ENCODE assay signal across 16 cellular contexts in genomic region chr1:212254853-212255363, GRCh38. TPM values are rescaled to one million over a fixed set of nuclear protein-coding genes. Genes with fewer than 3 reads are reported as not detected.
A peak's percentile ranks its signal among the peaks of the same experiment; 100 is the strongest.
DNase-seq lines count a peak whose midpoint lies in the region; ATAC-seq and TF ChIP-seq lines count a peak whose summit lies in the region.
"Had no signal": no experiment of that assay in that cellular context is flagged by ENCODE, and none has a peak within 500 bp of the region (broad histone marks: within the 10 kb centered on the region; RNA-seq: fewer than 3 reads in every experiment).

No MANE protein-coding gene starts in this region.

- no peaks in the 10 kb centered on the region for H3K27me3 Mint-ChIP-seq in activated T-cell treated with anti-CD3 and anti-CD28 coated beads, Interleukin-2, amount 50 U/mL, for 24 hours
- no peaks in the 10 kb centered on the region for H3K27me3 Mint-ChIP-seq in T-helper 17 cell
- no peaks in the 10 kb centered on the region for H3K27me3 Mint-ChIP-seq in stimulated activated memory B cell treated with anti-CD40 and anti-IgM and Interleukin-4, amounts not matched to agents 10 μg/mL and 1 μg/mL and 100 μg/mL, for 72 hours

- peak overlapping the region; percentile 17 for H3K27ac Mint-ChIP-seq in activated T-cell treated with anti-CD3 and anti-CD28 coated beads, Interleukin-2, amount 50 U/mL, for 24 hours
- H3K27ac Mint-ChIP-seq in T-helper 17 cell: peak overlapping the region; percentile 93
- H3K27ac Mint-ChIP-seq in stimulated activated memory B cell treated with anti-CD40 and anti-IgM and Interleukin-4, amounts not matched to agents 10 μg/mL and 1 μg/mL and 100 μg/mL, for 72 hours: peak overlapping the region; percentile 94

- TF ChIP-seq POLR2A in GM18505 (IDR thresholded peaks at IDR 0.05; ENCODE audit: borderline replicate concordance, extremely low read depth, insufficient read depth, insufficient read length): no peak

- H3K9me3 ChIP-seq in T-helper 17 cell (ENCODE audit: control insufficient read depth, low read length, poor library complexity, severe bottlenecking): no peaks in the 10 kb centered on the region
- H3K9me3 ChIP-seq: ascending aorta, SJSA1, thyroid gland had no signal

- no peak for DNase-seq in activated T-cell treated with anti-CD3 and anti-CD28 coated beads, Interleukin-2, amount 50 U/mL, for 24 hours
- no peak for DNase-seq in activated T-cell treated with anti-CD3 and anti-CD28 coated beads for 4 hours
- DNase-seq in T-helper 17 cell: no peak
- DNase-seq in fibroblast of pulmonary artery (ENCODE audit: low read depth): peak; percentile 20
- no peak for DNase-seq in D341Med (ENCODE audit: low spot score)
- DNase-seq: activated CD4-positive, alpha-beta T cell treated with anti-CD3 and anti-CD28 coated beads for 4 hours; effector CD8-positive, alpha-beta T cell; GF-D8; glutamatergic neuron; NCI-H774 had no signal

- H3K4me3 Mint-ChIP-seq in activated T-cell treated with anti-CD3 and anti-CD28 coated beads, Interleukin-2, amount 50 U/mL, for 24 hours: peak overlapping the region; percentile 23
- H3K4me3 Mint-ChIP-seq in T-helper 17 cell: peak overlapping the region; percentile 86
- no peak overlapping the region for H3K4me3 Mint-ChIP-seq in stimulated activated memory B cell treated with anti-CD40 and anti-IgM and Interleukin-4, amounts not matched to agents 10 μg/mL and 1 μg/mL and 100 μg/mL, for 72 hours

- ATAC-seq in T-helper 17 cell: peak; percentile 57
- no peak for ATAC-seq in stimulated activated memory B cell treated with anti-CD40 and anti-IgM and Interleukin-4, amounts not matched to agents 10 μg/mL and 1 μg/mL and 100 μg/mL, for 72 hours
- no peak for ATAC-seq in GM18505 (IDR thresholded peaks at IDR 0.05; ENCODE audit: unreplicated experiment)
- ATAC-seq in HG02973 (IDR thresholded peaks at IDR 0.05; ENCODE audit: unreplicated experiment): no peak

- no peak for TF ChIP-seq CTCF in fibroblast of pulmonary artery (IDR thresholded peaks at IDR 0.05; ENCODE audit: low read length, missing control alignments)

- no peak overlapping the region for H3K4me3 ChIP-seq in fibroblast of pulmonary artery (replicated peaks; ENCODE audit: low read depth, low read length)
- H3K4me3 ChIP-seq: ascending aorta, SJSA1, thyroid gland had no signal

- peaks cover 51% of the 10 kb centered on the region for H3K4me1 Mint-ChIP-seq in activated T-cell treated with anti-CD3 and anti-CD28 coated beads, Interleukin-2, amount 50 U/mL, for 24 hours (ENCODE audit: low read depth)
- peaks cover 54% of the 10 kb centered on the region for H3K4me1 Mint-ChIP-seq in T-helper 17 cell
- peaks cover 30% of the 10 kb centered on the region for H3K4me1 Mint-ChIP-seq in stimulated activated memory B cell treated with anti-CD40 and anti-IgM and Interleukin-4, amounts not matched to agents 10 μg/mL and 1 μg/mL and 100 μg/mL, for 72 hours

- no peaks in the 10 kb centered on the region for H3K36me3 Mint-ChIP-seq in activated T-cell treated with anti-CD3 and anti-CD28 coated beads, Interleukin-2, amount 50 U/mL, for 24 hours (ENCODE audit: low read depth)
- H3K36me3 Mint-ChIP-seq in T-helper 17 cell (ENCODE audit: low read depth): no peaks in the 10 kb centered on the region
- H3K36me3 Mint-ChIP-seq in stimulated activated memory B cell treated with anti-CD40 and anti-IgM and Interleukin-4, amounts not matched to agents 10 μg/mL and 1 μg/mL and 100 μg/mL, for 72 hours: no peaks in the 10 kb centered on the region

- H3K9me3 Mint-ChIP-seq in activated T-cell treated with anti-CD3 and anti-CD28 coated beads, Interleukin-2, amount 50 U/mL, for 24 hours: no peaks in the 10 kb centered on the region
- H3K9me3 Mint-ChIP-seq in stimulated activated memory B cell treated with anti-CD40 and anti-IgM and Interleukin-4, amounts not matched to agents 10 μg/mL and 1 μg/mL and 100 μg/mL, for 72 hours: peaks cover 2% of the 10 kb centered on the region

RNA-seq across cellular contexts. Expression of gene PPP2R5A, which starts 30.3 kb away (rescaled TPM):
- total RNA-seq in T-helper 17 cell: 10 to 100 TPM; 52.1 to 52.4 TPM

Comparison
In these comparisons a context has a peak if more than half of its experiments do, and no peak if none do; other contexts are left out.
1. H3K27ac Mint-ChIP-seq: peak in every context shown above with its lines; median percentile 94 in stimulated activated memory B cell treated with anti-CD40 and anti-IgM and Interleukin-4, amounts not matched to agents 10 μg/mL and 1 μg/mL and 100 μg/mL, for 72 hours; 93 in T-helper 17 cell; 17 in activated T-cell treated with anti-CD3 and anti-CD28 coated beads, Interleukin-2, amount 50 U/mL, for 24 hours.